Comparison of ENCODE assay signal across 9 cellular contexts in genomic region chr9:95024097-95024671, GRCh38.
DNase-seq lines count a peak whose midpoint lies in the region; ATAC-seq and TF ChIP-seq lines count a peak whose summit lies in the region.
"Had no signal": no experiment of that assay in that cellular context is flagged by ENCODE, and none has a peak within 500 bp of the region (broad histone marks: within the 10 kb centered on the region; RNA-seq: fewer than 3 reads in every experiment).

No MANE protein-coding gene starts in this region.

- POLR2A ChIA-PET in Caco-2 (lab: Charles Lee): no interaction called here

- TF ChIP-seq EP300 in suprapubic skin (IDR thresholded peaks at IDR 0.05): no peak

- H3K4me1 ChIP-seq in duodenal mucosa (ENCODE audit: control insufficient read depth in 1 of 2, insufficient read depth in 2 of 2, low read length in 2 of 2): peaks cover 35 to 69% of the 10 kb centered on the region in 2 donors
- H3K4me1 ChIP-seq in lower lobe of right lung: peaks cover 92% of the 10 kb centered on the region
- peaks cover 98% of the 10 kb centered on the region for H3K4me1 ChIP-seq in suprapubic skin
- peaks cover 38% of the 10 kb centered on the region for H3K4me1 ChIP-seq in Caco-2

- DNase-seq in LHCN-M2 (ENCODE audit: low read depth) (peak; percentile 58), lower lobe of right lung (no peak), suprapubic skin (ENCODE audit: low spot score in 2 of 2) (no peak), Caco-2 (no peak), NCI-H524 treated with DMSO at 0.1 percent for 48 hours (lab: John Stamatoyannopoulos, UW) (no peak), NCI-H82 (lab: John Stamatoyannopoulos, UW) (no peak)
- no peak for DNase-seq in activated T-cell treated with anti-CD3 and anti-CD28 coated beads, Interleukin-2, amount 50 U/mL, for 4 hours
- DNase-seq: activated T-cell treated with anti-CD3 and anti-CD28 coated beads for 4 hours had no signal

- CTCF ChIA-PET in Caco-2 (lab: Charles Lee): interaction anchor here (0.6 to 1.1 kb wide), 3 partner anchors 10 to 358 kb away, joined by 3 read pairs; no protein-coding TSS in a partner anchor

- BruUV-seq in Caco-2 (replicated peaks; lab: Mats Ljungman, UMichigan): no TSS peak

- H3K4me1 Mint-ChIP-seq in activated T-cell treated with anti-CD3 and anti-CD28 coated beads, Interleukin-2, amount 50 U/mL, for 4 hours (ENCODE audit: low read depth): no peaks in the 10 kb centered on the region
- peaks cover 31% of the 10 kb centered on the region for H3K4me1 Mint-ChIP-seq in Caco-2 (ENCODE audit: low read depth, unreplicated experiment)

- H3K4me3 ChIP-seq in duodenal mucosa (ENCODE audit: low read depth in 1 of 2, low read length in 2 of 2) (no peak overlapping the region), lower lobe of right lung (no peak overlapping the region), suprapubic skin (no peak overlapping the region), Caco-2 (ENCODE audit: low read depth, low read length) (no peak overlapping the region)

- peaks cover 14% of the 10 kb centered on the region for H3K36me3 Mint-ChIP-seq in activated T-cell treated with anti-CD3 and anti-CD28 coated beads, Interleukin-2, amount 50 U/mL, for 4 hours (ENCODE audit: insufficient read depth)
- peaks cover 53% of the 10 kb centered on the region for H3K36me3 Mint-ChIP-seq in Caco-2 (ENCODE audit: insufficient read depth, unreplicated experiment)

- H3K9me3 ChIP-seq in duodenal mucosa (ENCODE audit: control insufficient read depth in 1 of 2, low read length in 2 of 2) (no peaks in the 10 kb centered on the region), lower lobe of right lung (no peaks in the 10 kb centered on the region), suprapubic skin (no peaks in the 10 kb centered on the region), Caco-2 (no peaks in the 10 kb centered on the region)

- intact Hi-C loops in lower lobe of right lung (cut with DNase I): no loop called here
- intact Hi-C loops in Caco-2 (cut with micrococcal nuclease; ENCODE audit: unreplicated experiment): no loop called here

- H3K27me3 ChIP-seq in duodenal mucosa (ENCODE audit: control insufficient read depth in 1 of 2, insufficient read depth in 2 of 2, low read length in 2 of 2) (no peaks in the 10 kb centered on the region), lower lobe of right lung (ENCODE audit: low read depth) (no peaks in the 10 kb centered on the region), suprapubic skin (no peaks in the 10 kb centered on the region), Caco-2 (replicated peaks; ENCODE audit: control insufficient read depth, insufficient read depth, low read length) (no peaks in the 10 kb centered on the region)

- 50% methylated on average over 12 of the region's 12 CpGs for WGBS in suprapubic skin

- no peaks in the 10 kb centered on the region for H3K27me3 Mint-ChIP-seq in activated T-cell treated with anti-CD3 and anti-CD28 coated beads, Interleukin-2, amount 50 U/mL, for 4 hours (ENCODE audit: low read depth)
- no peaks in the 10 kb centered on the region for H3K27me3 Mint-ChIP-seq in Caco-2 (ENCODE audit: insufficient read depth, unreplicated experiment)

- no peak overlapping the region for H3K4me3 Mint-ChIP-seq in activated T-cell treated with anti-CD3 and anti-CD28 coated beads, Interleukin-2, amount 50 U/mL, for 4 hours
- H3K4me3 Mint-ChIP-seq in Caco-2 (ENCODE audit: unreplicated experiment): no peak overlapping the region

- no peak for TF ChIP-seq CTCF in lower lobe of right lung (IDR thresholded peaks at IDR 0.05)
- no peak for TF ChIP-seq CTCF in suprapubic skin (IDR thresholded peaks at IDR 0.05)
- no peak for TF ChIP-seq CTCF in Caco-2 (IDR thresholded peaks at IDR 0.05; ENCODE audit: insufficient read depth in 1 of 2, low read depth in 1 of 2, low read length in 1 of 2, severe bottlenecking in 1 of 2, unreplicated experiment in 1 of 2)

- H3K27ac Mint-ChIP-seq in Caco-2 (ENCODE audit: unreplicated experiment): no peak overlapping the region

- TF ChIP-seq POLR2A in suprapubic skin (IDR thresholded peaks at IDR 0.05): no peak

- H3K9me3 Mint-ChIP-seq in activated T-cell treated with anti-CD3 and anti-CD28 coated beads, Interleukin-2, amount 50 U/mL, for 4 hours: no peaks in the 10 kb centered on the region
- no peaks in the 10 kb centered on the region for H3K9me3 Mint-ChIP-seq in Caco-2 (ENCODE audit: unreplicated experiment)

- H3K27ac ChIP-seq in duodenal mucosa (ENCODE audit: low read depth, low read length) (peak overlapping the region; percentile 7), lower lobe of right lung (peak overlapping the region; percentile 73), suprapubic skin (peak overlapping the region; percentile 78)

- peaks cover 3 to 25% of the 10 kb centered on the region in 2 donors for H3K36me3 ChIP-seq in duodenal mucosa (ENCODE audit: control insufficient read depth in 1 of 2, insufficient read depth in 2 of 2, low read length in 2 of 2)
- H3K36me3 ChIP-seq in lower lobe of right lung: peaks cover 25% of the 10 kb centered on the region
- H3K36me3 ChIP-seq in suprapubic skin: peaks cover 23% of the 10 kb centered on the region
- H3K36me3 ChIP-seq in Caco-2 (ENCODE audit: control insufficient read depth, insufficient read depth, low read length): peaks cover 3% of the 10 kb centered on the region

- ATAC-seq in lower lobe of right lung: peak in 1 of 2 donors; percentile 3
- ATAC-seq in activated T-cell treated with anti-CD3 and anti-CD28 coated beads, Interleukin-2, amount 50 U/mL, for 4 hours: no peak

- H3K9ac ChIP-seq in duodenal mucosa (ENCODE audit: low read depth in 1 of 2, low read length in 2 of 2): no peak overlapping the region

Comparison
In these comparisons a context has a peak if more than half of its experiments do, and no peak if none do; other contexts are left out.
1. H3K27ac ChIP-seq: peak in every context shown above with its lines; median percentile 78 in suprapubic skin; 73 in lower lobe of right lung; 7 in duodenal mucosa.